15 cellular contexts compared by ENCODE assay signal in genomic region chr3:138620431-138620830, GRCh38. TPM values are rescaled to one million over a fixed set of nuclear protein-coding genes. Genes with fewer than 3 reads are reported as not detected.
DNase-seq lines count a peak whose midpoint lies in the region; ATAC-seq and TF ChIP-seq lines count a peak whose summit lies in the region.
"Had no signal": no experiment of that assay in that cellular context is flagged by ENCODE, and none has a peak within 500 bp of the region (broad histone marks: within the 10 kb centered on the region; RNA-seq: fewer than 3 reads in every experiment).

No MANE protein-coding gene starts in this region.

- H3K4me3 ChIP-seq in fibroblast of mammary gland (ENCODE audit: control insufficient read depth, low read depth, low read length) (no peak overlapping the region), foreskin fibroblast (ENCODE audit: low read depth in 1 of 2, low read length in 2 of 2) (no peak overlapping the region)

- no peaks in the 10 kb centered on the region for H3K9me3 Mint-ChIP-seq in Calu3 (ENCODE audit: low read depth, unreplicated experiment)
- H3K9me3 Mint-ChIP-seq: CD4-positive, CD25-positive, alpha-beta regulatory T cell; CD8-positive, alpha-beta memory T cell; H9 had no signal

- peaks cover 7% of the 10 kb centered on the region for H3K4me1 Mint-ChIP-seq in Calu3 (ENCODE audit: low read depth, unreplicated experiment)
- H3K4me1 Mint-ChIP-seq: CD8-positive, alpha-beta memory T cell; H9 had no signal

- H3K27ac Mint-ChIP-seq in Calu3 (ENCODE audit: unreplicated experiment) = no peak overlapping the region
- H3K27ac Mint-ChIP-seq: CD4-positive, CD25-positive, alpha-beta regulatory T cell; H9 had no signal

- CTCF ChIA-PET in Calu3 (lab: Charles Lee) = no interaction called here

- TF ChIP-seq CTCF in fibroblast of mammary gland (conservative IDR thresholded peaks at IDR 0.05; ENCODE audit: control insufficient read depth, insufficient read depth, low read depth, low read length) = no peak
- no peak for TF ChIP-seq CTCF in Calu3 (IDR thresholded peaks at IDR 0.05; ENCODE audit: unreplicated experiment)
- no peak for TF ChIP-seq CTCF in foreskin fibroblast (IDR thresholded peaks at IDR 0.05; ENCODE audit: low read depth, low read length)

- no peaks in the 10 kb centered on the region for H3K27me3 Mint-ChIP-seq in Calu3 (ENCODE audit: unreplicated experiment)
- H3K27me3 Mint-ChIP-seq: CD8-positive, alpha-beta memory T cell had no signal

- intact Hi-C loops in Calu3 (cut with micrococcal nuclease; ENCODE audit: unreplicated experiment) (no loop called here), left cardiac atrium (cut with DNase I) (no loop called here)

- DNase-seq in NCI-H82 treated with DMSO at 0.1 percent for 48 hours (lab: John Stamatoyannopoulos, UW; ENCODE audit: unreplicated experiment) = peak; percentile 26
- DNase-seq in amniotic epithelial cell (ENCODE audit: low read depth) = peak; percentile 29
- DNase-seq in fibroblast of mammary gland (ENCODE audit: low read depth) = peak; percentile 7
- no peak for DNase-seq in Calu3
- no peak for DNase-seq in foreskin fibroblast
- no peak for DNase-seq in left cardiac atrium
- DNase-seq: ACHN; BE2C; C1 segment of cervical spinal cord; CD4-positive, CD25-positive, alpha-beta regulatory T cell; CD8-positive, alpha-beta memory T cell; COR-L47; GDM1; H9 had no signal

- no peak for ATAC-seq in HG03439 (IDR thresholded peaks at IDR 0.05; ENCODE audit: unreplicated experiment)
- ATAC-seq in left cardiac atrium = no peak

- no peak overlapping the region for H3K4me3 Mint-ChIP-seq in Calu3 (ENCODE audit: low read depth, unreplicated experiment)
- H3K4me3 Mint-ChIP-seq: CD4-positive, CD25-positive, alpha-beta regulatory T cell; CD8-positive, alpha-beta memory T cell; H9 had no signal

- H3K36me3 Mint-ChIP-seq in Calu3 (ENCODE audit: insufficient read depth, unreplicated experiment) = peaks cover 4% of the 10 kb centered on the region

- BruUV-seq in Calu3 (replicated peaks; lab: Mats Ljungman, UMichigan) = no TSS peak

RNA-seq across cellular contexts. Expression of gene FAIM, which starts 11.9 kb away (rescaled TPM):
- total RNA-seq in Calu3 (2022) (29.2 and 30.4 TPM in 2 replicates), left cardiac atrium (1 to 10 TPM; 6.8 to 8.0 TPM)

RNA-seq across cellular contexts. Expression of gene CEP70, which starts 26.4 kb away (rescaled TPM):
- total RNA-seq in Calu3 (2022) (88.8 and 99.1 TPM in 2 replicates), left cardiac atrium (10 to 100 TPM; 28.8 to 34.1 TPM)

Comparison
In these comparisons a context has a peak if more than half of its experiments do, and no peak if none do; other contexts are left out.
1. DNase-seq: peak in NCI-H82 treated with DMSO at 0.1 percent for 48 hours (single experiment), amniotic epithelial cell (single experiment) and fibroblast of mammary gland (single experiment); none in Calu3 (single experiment), foreskin fibroblast (0 of 2) and left cardiac atrium (single experiment).